8 cellular contexts compared by ENCODE assay signal in genomic region chr12:64729909-64730584, GRCh38. TPM values are rescaled to one million over a fixed set of nuclear protein-coding genes. Genes with fewer than 3 reads are reported as not detected.
DNase-seq lines count a peak whose midpoint lies in the region; ATAC-seq and TF ChIP-seq lines count a peak whose summit lies in the region.

No MANE protein-coding gene starts in this region.

- CTCF ChIA-PET in GM10248 (lab: Yijun Ruan, JAX), result interaction anchor here (0.9 to 1.6 kb wide), 3 partner anchors 10 to 66 kb away, joined by 4 to 5 read pairs (median 4); no protein-coding TSS in a partner anchor

- DNase-seq in GM10248 (ENCODE audit: extremely low spot score) (peak; percentile 20), RPMI8226 (peak; percentile 45), globus pallidus (ENCODE audit: low spot score) (no peak)
- no peak for DNase-seq in activated T-cell treated with anti-CD3 and anti-CD28 coated beads, Interleukin-2, amount 50 U/mL, for 1 hour
- no peak for DNase-seq in activated CD8-positive, alpha-beta memory T cell treated with anti-CD3 and anti-CD28 coated beads, Interleukin-2, amount 50 U/mL, for 48 hours

- ATAC-seq in GM21528 (IDR thresholded peaks at IDR 0.05; ENCODE audit: low FRiP score, unreplicated experiment), result peak; percentile 53
- ATAC-seq in GM19023 (IDR thresholded peaks at IDR 0.05; ENCODE audit: unreplicated experiment), result no peak

- H3K4me3 ChIP-seq in mesodermal cell (ENCODE audit: extremely low read depth, insufficient read depth, low read length, poor library complexity, severe bottlenecking), result no peak overlapping the region

- 100% methylated on average over 1 of the region's 2 CpGs; no CpG with 5 or more reads in 1 of the 2 experiments for WGBS in mesodermal cell (ENCODE audit: insufficient coverage in 2 of 2), 2 experiments

- no peak for TF ChIP-seq CTCF in GM10248 (IDR thresholded peaks at IDR 0.05; ENCODE audit: control extremely low read depth, extremely low read depth, low read depth, missing control alignments)

- no peaks in the 10 kb centered on the region for H3K9me3 ChIP-seq in mesodermal cell (ENCODE audit: control insufficient read depth, low read length)

- H3K4me1 ChIP-seq in mesodermal cell (ENCODE audit: control insufficient read depth, insufficient read depth, low read length, poor library complexity, severe bottlenecking), result peaks cover 11% of the 10 kb centered on the region

- peak overlapping the region; percentile 78 for H3K27ac ChIP-seq in mesodermal cell (ENCODE audit: low read depth, low read length, severe bottlenecking)

- H3K36me3 ChIP-seq in mesodermal cell (ENCODE audit: control insufficient read depth, insufficient read depth, low read length), result peaks cover 45% of the 10 kb centered on the region

- POLR2A ChIA-PET in GM10248 (lab: Yijun Ruan, JAX), result no interaction called here

RNA-seq across cellular contexts. Expression of gene GNS, which starts 29.2 kb away (rescaled TPM):
- 76.1 TPM for polyA plus RNA-seq in mesodermal cell (2013, experiment 1 of 2)
- polyA plus RNA-seq in mesodermal cell (2013, experiment 2 of 2), result 69.1 TPM

Comparison
In these comparisons a context has a peak if more than half of its experiments do, and no peak if none do; other contexts are left out.
1. DNase-seq: peak in GM10248 (single experiment) and RPMI8226 (single experiment); none in globus pallidus (single experiment), activated T-cell treated with anti-CD3 and anti-CD28 coated beads, Interleukin-2, amount 50 U/mL, for 1 hour (single experiment) and activated CD8-positive, alpha-beta memory T cell treated with anti-CD3 and anti-CD28 coated beads, Interleukin-2, amount 50 U/mL, for 48 hours (single experiment).